Comparison of ENCODE assay signal across 34 cellular contexts in the genomic region with DNA sequence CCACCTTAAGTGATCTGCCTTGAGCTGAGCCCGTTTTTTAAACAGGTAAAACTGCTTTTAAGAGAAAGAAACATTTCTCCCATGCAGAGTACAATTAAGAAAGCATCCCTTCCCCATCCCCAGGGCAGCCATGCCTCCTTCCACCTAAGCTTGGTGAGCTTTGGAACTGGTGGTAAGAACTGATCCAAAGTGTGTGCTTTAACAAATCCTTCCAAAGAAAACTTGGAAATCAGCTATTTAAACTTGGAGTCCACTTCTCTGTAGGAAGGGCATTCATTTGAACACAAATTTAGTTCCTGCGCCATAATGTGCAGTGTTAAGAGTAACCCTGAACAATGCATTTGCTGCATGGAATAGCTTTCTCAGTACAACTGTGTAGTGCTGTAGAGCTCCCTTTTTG.
"Had no signal": no experiment of that assay in that cellular context is flagged by ENCODE, and none has a peak within 500 bp of the region (broad histone marks: within the 10 kb centered on the region; RNA-seq: fewer than 3 reads in every experiment).

No MANE protein-coding gene starts in this region.

- DNase-seq: activated B cell treated with CpG ODN at 0.5 μM for 24 hours; activated CD4-positive, alpha-beta memory T cell treated with anti-CD3 and anti-CD28 coated beads for 36 hours; activated CD4-positive, alpha-beta T cell treated with anti-CD3 and anti-CD28 coated beads for 4 hours; activated CD4-positive, alpha-beta T cell treated with anti-CD3 and anti-CD28 coated beads, Interleukin-2, amount 10 ng/mL, durations not matched to agents 24 days and 14 days; activated CD4-positive, alpha-beta T cell treated with anti-CD3 and anti-CD28 coated beads, Interleukin-2, amount 50 U/mL, for 1 hour; activated CD4-positive, alpha-beta T cell treated with anti-CD3 and anti-CD28 coated beads, Interleukin-2, amount 50 U/mL, for 4 hours; activated CD4-positive, CD25-positive, alpha-beta regulatory T cell treated with anti-CD3 and anti-CD28 coated beads, Interleukin-2, amount 50 U/mL, for 72 hours; activated CD8-positive, alpha-beta memory T cell treated with anti-CD3 and anti-CD28 coated beads, Interleukin-2, amount 50 U/mL, for 4 hours; activated effector memory CD4-positive, alpha-beta T cell treated with Interleukin-2 at 50 U/mL for 16 hours; activated gamma-delta T cell; activated naive CD4-positive, alpha-beta T cell treated with anti-CD3 and anti-CD28 coated beads, Interleukin-2, amount 10 ng/mL, durations not matched to agents 7 days and 5 days; activated naive CD4-positive, alpha-beta T cell treated with Interleukin-2 at 50 U/mL for 16 hours; activated naive CD8-positive, alpha-beta T cell treated with anti-CD3 and anti-CD28 coated beads, Interleukin-2, amount 10 ng/mL, durations not matched to agents 7 days and 5 days; activated T-cell treated with anti-CD3 and anti-CD28 coated beads for 4 hours; activated T-cell treated with anti-CD3 and anti-CD28 coated beads, Interleukin-2, amount 50 U/mL, for 1 hour; activated T-cell treated with anti-CD3 and anti-CD28 coated beads, Interleukin-2, amount 50 U/mL, for 4 hours; activated T-cell treated with anti-CD3 and anti-CD28 coated beads, Interleukin-2, amount 50 U/mL, for 72 hours; adrenal gland; amniotic stem cell; aorta; body of pancreas; brain microvascular endothelial cell; central memory CD4-positive, alpha-beta T cell; T-helper 1 cell; T-helper 2 cell; T-helper 9 cell had no signal

- ATAC-seq: activated T-cell treated with anti-CD3 and anti-CD28 coated beads, Interleukin-2, amount 50 U/mL, for 4 hours; activated T-cell treated with anti-CD3 and anti-CD28 coated beads, Interleukin-2, amount 50 U/mL, for 72 hours; body of pancreas had no signal

- H3K36me3 ChIP-seq: adrenal gland, brain microvascular endothelial cell, breast epithelium had no signal

- H3K4me3 Mint-ChIP-seq: activated B cell treated with CpG ODN at 0.5 μM for 24 hours; activated CD4-positive, alpha-beta memory T cell treated with anti-CD3 and anti-CD28 coated beads for 36 hours; activated CD4-positive, alpha-beta T cell treated with anti-CD3 and anti-CD28 coated beads, Interleukin-2, amount 10 ng/mL, durations not matched to agents 24 days and 14 days; activated naive CD4-positive, alpha-beta T cell treated with anti-CD3 and anti-CD28 coated beads, Interleukin-2, amount 10 ng/mL, durations not matched to agents 7 days and 5 days; activated naive CD4-positive, alpha-beta T cell treated with anti-CD3 and anti-CD28 coated beads, Interleukin-2, amount 50 U/mL, for 24 hours; activated naive CD8-positive, alpha-beta T cell; activated naive CD8-positive, alpha-beta T cell treated with anti-CD3 and anti-CD28 coated beads, Interleukin-2, amount 10 ng/mL, durations not matched to agents 7 days and 5 days; activated T-cell treated with anti-CD3 and anti-CD28 coated beads, Interleukin-2, amount 50 U/mL, for 4 hours; activated T-cell treated with anti-CD3 and anti-CD28 coated beads, Interleukin-2, amount 50 U/mL, for 72 hours; activated T-helper 1 cell treated with anti-CD3 and anti-CD28 coated beads, Interleukin-12 subunit alpha, Interleukin-12 subunit beta, Interleukin-2, Interleukin-4 antibody, amounts not matched to agents 30 ng/mL and 10 ng/mL and 1 ng/mL, durations not matched to agents 14 hours and 24 hours and 36 hours; T-helper 1 cell treated with Interleukin-12 subunit alpha and Interleukin-12 subunit beta and Interleukin-4 antibody, amounts not matched to agents 30 μg/mL and 1 μg/mL, for 36 hours; T-helper 2 cell treated with Interferon-gamma antibody and Interleukin-4, amounts not matched to agents 5 μg/mL and 100 μg/mL, for 36 hours had no signal

- H3K4me3 ChIP-seq: adrenal gland, body of pancreas, breast epithelium had no signal

- H3K4me1 ChIP-seq: adrenal gland, breast epithelium had no signal

- H3K27ac Mint-ChIP-seq: activated B cell treated with CpG ODN at 0.5 μM for 24 hours; activated CD4-positive, alpha-beta memory T cell treated with anti-CD3 and anti-CD28 coated beads for 36 hours; activated CD4-positive, alpha-beta T cell treated with anti-CD3 and anti-CD28 coated beads, Interleukin-2, amount 10 ng/mL, durations not matched to agents 24 days and 14 days; activated naive CD4-positive, alpha-beta T cell treated with anti-CD3 and anti-CD28 coated beads, Interleukin-2, amount 10 ng/mL, durations not matched to agents 7 days and 5 days; activated naive CD4-positive, alpha-beta T cell treated with anti-CD3 and anti-CD28 coated beads, Interleukin-2, amount 50 U/mL, for 24 hours; activated naive CD8-positive, alpha-beta T cell; activated naive CD8-positive, alpha-beta T cell treated with anti-CD3 and anti-CD28 coated beads, Interleukin-2, amount 10 ng/mL, durations not matched to agents 7 days and 5 days; activated T-cell treated with anti-CD3 and anti-CD28 coated beads, Interleukin-2, amount 50 U/mL, for 72 hours; activated T-helper 1 cell treated with anti-CD3 and anti-CD28 coated beads, Interleukin-12 subunit alpha, Interleukin-12 subunit beta, Interleukin-2, Interleukin-4 antibody, amounts not matched to agents 30 ng/mL and 10 ng/mL and 1 ng/mL, durations not matched to agents 14 hours and 24 hours and 36 hours; activated T-helper 2 cell treated with anti-CD3 and anti-CD28 coated beads, Interferon-gamma antibody, Interleukin-2, Interleukin-4, amounts not matched to agents 10 μg/mL and 5 μg/mL and 100 μg/mL, durations not matched to agents 14 hours and 24 hours and 36 hours; T-helper 1 cell treated with Interleukin-12 subunit alpha and Interleukin-12 subunit beta and Interleukin-4 antibody, amounts not matched to agents 30 μg/mL and 1 μg/mL, for 36 hours; T-helper 2 cell treated with Interferon-gamma antibody and Interleukin-4, amounts not matched to agents 5 μg/mL and 100 μg/mL, for 36 hours had no signal

- H3K27me3 Mint-ChIP-seq: activated B cell treated with CpG ODN at 0.5 μM for 24 hours; activated CD4-positive, alpha-beta memory T cell treated with anti-CD3 and anti-CD28 coated beads for 36 hours; activated CD4-positive, alpha-beta T cell treated with anti-CD3 and anti-CD28 coated beads, Interleukin-2, amount 10 ng/mL, durations not matched to agents 24 days and 14 days; activated naive CD4-positive, alpha-beta T cell treated with anti-CD3 and anti-CD28 coated beads, Interleukin-2, amount 10 ng/mL, durations not matched to agents 7 days and 5 days; activated naive CD4-positive, alpha-beta T cell treated with anti-CD3 and anti-CD28 coated beads, Interleukin-2, amount 50 U/mL, for 24 hours; activated naive CD8-positive, alpha-beta T cell; activated naive CD8-positive, alpha-beta T cell treated with anti-CD3 and anti-CD28 coated beads, Interleukin-2, amount 10 ng/mL, durations not matched to agents 7 days and 5 days had no signal

- H3K9me3 Mint-ChIP-seq: activated B cell treated with CpG ODN at 0.5 μM for 24 hours; activated CD4-positive, alpha-beta memory T cell treated with anti-CD3 and anti-CD28 coated beads for 36 hours; activated CD4-positive, alpha-beta T cell treated with anti-CD3 and anti-CD28 coated beads, Interleukin-2, amount 10 ng/mL, durations not matched to agents 24 days and 14 days; activated naive CD4-positive, alpha-beta T cell treated with anti-CD3 and anti-CD28 coated beads, Interleukin-2, amount 10 ng/mL, durations not matched to agents 7 days and 5 days; activated naive CD4-positive, alpha-beta T cell treated with anti-CD3 and anti-CD28 coated beads, Interleukin-2, amount 50 U/mL, for 24 hours; activated naive CD8-positive, alpha-beta T cell treated with anti-CD3 and anti-CD28 coated beads, Interleukin-2, amount 10 ng/mL, durations not matched to agents 7 days and 5 days; activated T-cell treated with anti-CD3 and anti-CD28 coated beads, Interleukin-2, amount 50 U/mL, for 4 hours; activated T-cell treated with anti-CD3 and anti-CD28 coated beads, Interleukin-2, amount 50 U/mL, for 72 hours; activated T-helper 1 cell treated with anti-CD3 and anti-CD28 coated beads, Interleukin-12 subunit alpha, Interleukin-12 subunit beta, Interleukin-2, Interleukin-4 antibody, amounts not matched to agents 30 ng/mL and 10 ng/mL and 1 ng/mL, durations not matched to agents 14 hours and 24 hours and 36 hours; activated T-helper 2 cell treated with anti-CD3 and anti-CD28 coated beads, Interferon-gamma antibody, Interleukin-2, Interleukin-4, amounts not matched to agents 10 μg/mL and 5 μg/mL and 100 μg/mL, durations not matched to agents 14 hours and 24 hours and 36 hours; T-helper 1 cell treated with Interleukin-12 subunit alpha and Interleukin-12 subunit beta and Interleukin-4 antibody, amounts not matched to agents 30 μg/mL and 1 μg/mL, for 36 hours; T-helper 2 cell treated with Interferon-gamma antibody and Interleukin-4, amounts not matched to agents 5 μg/mL and 100 μg/mL, for 36 hours had no signal

- H3K27ac ChIP-seq: adrenal gland, body of pancreas, brain microvascular endothelial cell, breast epithelium, VCaP had no signal

- H3K9me3 ChIP-seq: adrenal gland, body of pancreas, breast epithelium had no signal

- H3K27me3 ChIP-seq: adrenal gland, body of pancreas, brain microvascular endothelial cell, breast epithelium had no signal

- H3K36me3 Mint-ChIP-seq: activated CD4-positive, alpha-beta memory T cell treated with anti-CD3 and anti-CD28 coated beads for 36 hours; activated naive CD4-positive, alpha-beta T cell treated with anti-CD3 and anti-CD28 coated beads, Interleukin-2, amount 10 ng/mL, durations not matched to agents 7 days and 5 days; activated naive CD4-positive, alpha-beta T cell treated with anti-CD3 and anti-CD28 coated beads, Interleukin-2, amount 50 U/mL, for 24 hours had no signal
